ENCODE assay signal across 11 cellular contexts in genomic region chr9:16986441-16987387, GRCh38.
DNase-seq lines count a peak whose midpoint lies in the region; ATAC-seq and TF ChIP-seq lines count a peak whose summit lies in the region.
"Had no signal": no experiment of that assay in that cellular context is flagged by ENCODE, and none has a peak within 500 bp of the region (broad histone marks: within the 10 kb centered on the region; RNA-seq: fewer than 3 reads in every experiment).

No MANE protein-coding gene starts in this region.

- intact Hi-C loops in stomach (cut with DNase I; ENCODE audit: low total_unique reads) (no loop called here), cardiac septum (cut with DNase I) (no loop called here)

- H3K27me3 ChIP-seq in stomach, result no peaks in the 10 kb centered on the region

- DNase-seq in HCEC 1CT (peak; percentile 48), astrocyte of the hippocampus (ENCODE audit: low read depth, low spot score) (peak; percentile 83), glomerular visceral epithelial cell (ENCODE audit: extremely low spot score) (peak; percentile 27), stomach (no peak), cardiac septum (ENCODE audit: low spot score) (no peak)
- DNase-seq in activated CD4-positive, alpha-beta T cell treated with anti-CD3 and anti-CD28 coated beads for 1 hour, result no peak
- DNase-seq in activated naive CD4-positive, alpha-beta T cell treated with Interleukin-2 at 50 U/mL for 16 hours, result no peak
- DNase-seq: activated naive CD8-positive, alpha-beta T cell treated with anti-CD3 and anti-CD28 coated beads, Interleukin-2, amount 50 U/mL, for 24 hours; DMS53; nucleus accumbens had no signal

- no peaks in the 10 kb centered on the region for H3K36me3 ChIP-seq in stomach

- no peak for TF ChIP-seq CTCF in stomach (IDR thresholded peaks at IDR 0.05)

- no peak overlapping the region for H3K4me3 ChIP-seq in stomach

- H3K9me3 ChIP-seq in stomach, result no peaks in the 10 kb centered on the region

- ATAC-seq in HG03139 (IDR thresholded peaks at IDR 0.05; ENCODE audit: unreplicated experiment), result no peak
- ATAC-seq: activated naive CD8-positive, alpha-beta T cell treated with anti-CD3 and anti-CD28 coated beads, Interleukin-2, amount 50 U/mL, for 24 hours had no signal

- TF ChIP-seq EP300 in stomach (IDR thresholded peaks at IDR 0.05), result no peak

- peaks cover 0 to 10% (median 0%) of the 10 kb centered on the region in 4 donors for H3K4me1 ChIP-seq in stomach

- peak overlapping the region in 4 of 5 donors; percentile 45 to 75 (median 58) for H3K27ac ChIP-seq in stomach

- 55 to 76% (median 66%) methylated on average over 6 of the region's 6 CpGs for WGBS in stomach, 5 donors

- TF ChIP-seq POLR2A in stomach (IDR thresholded peaks at IDR 0.05), result no peak

Comparison
In these comparisons a context has a peak if more than half of its experiments do, and no peak if none do; other contexts are left out.
1. DNase-seq: peak in HCEC 1CT (single experiment), astrocyte of the hippocampus (single experiment) and glomerular visceral epithelial cell (single experiment); none in stomach (single experiment), activated CD4-positive, alpha-beta T cell treated with anti-CD3 and anti-CD28 coated beads for 1 hour (single experiment), activated naive CD4-positive, alpha-beta T cell treated with Interleukin-2 at 50 U/mL for 16 hours (single experiment) and cardiac septum (single experiment).